Comparison of ENCODE assay signal across 9 cellular contexts in genomic region chrX:38817004-38817703, GRCh38. TPM values are rescaled to one million over a fixed set of nuclear protein-coding genes. Genes with fewer than 3 reads are reported as not detected.
DNase-seq lines count a peak whose midpoint lies in the region; ATAC-seq, FAIRE-seq and TF ChIP-seq lines count a peak whose summit lies in the region.
"Had no signal": no experiment of that assay in that cellular context is flagged by ENCODE, and none has a peak within 500 bp of the region (broad histone marks: within the 10 kb centered on the region; RNA-seq: fewer than 3 reads in every experiment).

No MANE protein-coding gene starts in this region.

- TF ChIP-seq CTCF in DOHH2 (IDR thresholded peaks at IDR 0.05; ENCODE audit: low read depth, low read length, poor library complexity, severe bottlenecking), result no peak
- TF ChIP-seq CTCF in NB4 (IDR thresholded peaks at IDR 0.05; ENCODE audit: low read depth, low read length), result no peak
- TF ChIP-seq CTCF in pancreas (IDR thresholded peaks at IDR 0.05), result no peak
- TF ChIP-seq CTCF in D721Med (IDR thresholded peaks at IDR 0.05; ENCODE audit: insufficient read depth, missing control alignments), result no peak

- no peaks in the 10 kb centered on the region for H3F3A ChIP-seq in DOHH2 (ENCODE audit: control insufficient read depth, insufficient read depth)

- H3K36me3 ChIP-seq in DOHH2 (ENCODE audit: control insufficient read depth, low read length) (no peaks in the 10 kb centered on the region), pancreas (no peaks in the 10 kb centered on the region)
- H3K36me3 ChIP-seq: HAP-1 had no signal

- intact Hi-C loops in pancreas (cut with DNase I), result no loop called here

- H3K27ac ChIP-seq in DOHH2 (ENCODE audit: low read depth, low read length) (no peak overlapping the region), pancreas (peak overlapping the region in 2 of 4 donors; percentile 30 to 46)

- no peak for TF ChIP-seq POLR2A in NB4 (IDR thresholded peaks at IDR 0.05; ENCODE audit: extremely low read depth, insufficient read length)

- peak; percentile 47 to 82 (median 82) for ATAC-seq in pancreas

- peaks cover 14% of the 10 kb centered on the region for H3K4me1 ChIP-seq in DOHH2 (ENCODE audit: control insufficient read depth, low read length)
- H3K4me1 ChIP-seq in pancreas, result peaks cover 0 to 18% (median 0%) of the 10 kb centered on the region in 3 donors

- H3K4me3 ChIP-seq in DOHH2 (ENCODE audit: low read length) (peak overlapping the region; percentile 27), NB4 (ENCODE audit: low read depth, low read length) (no peak overlapping the region), pancreas (no peak overlapping the region)
- H3K4me3 ChIP-seq: HAP-1 had no signal

- FAIRE-seq in pancreas (lab: Jason Lieb, UNC) (no peak), D721Med (lab: Jason Lieb, UNC) (no peak)

- no peaks in the 10 kb centered on the region for H3K79me2 ChIP-seq in DOHH2 (ENCODE audit: control insufficient read depth, low read length)

- 7 to 27% methylated on average over 2 of the region's 2 CpGs for WGBS in pancreas, 2 donors

- no peak overlapping the region for H3K4me2 ChIP-seq in DOHH2 (ENCODE audit: low read length)

- H3K9me2 ChIP-seq in DOHH2 (replicated peaks; ENCODE audit: control insufficient read depth, low read length), result no peaks in the 10 kb centered on the region

- DNase-seq in NB4 (ENCODE audit: low read depth) (peak; percentile 71), fibroblast of gingiva (ENCODE audit: low read depth) (peak; percentile 29), pancreas (peak in 4 of 6 donors; percentile 20 to 50 (median 27)), T1000 (lab: John Stamatoyannopoulos, UW) (no peak), NCI-H226 (no peak), NOMO-1 treated with dmso at 0.1 percent for 144 hours (lab: John Stamatoyannopoulos, UW; ENCODE audit: unreplicated experiment) (no peak), D721Med (ENCODE audit: insufficient read length, low spot score) (no peak)

- no peaks in the 10 kb centered on the region for H4K20me1 ChIP-seq in DOHH2 (ENCODE audit: control insufficient read depth, insufficient read depth, low read depth, low read length)

- H3K9me3 ChIP-seq in DOHH2 (ENCODE audit: control insufficient read depth, insufficient read depth, low read length) (0 out of 2 replicates have a peak, but pooled peaks cover 6% of the 10 kb centered on the region), pancreas (no peaks in the 10 kb centered on the region)
- H3K9me3 ChIP-seq: HAP-1 had no signal

- H3K27me3 ChIP-seq in DOHH2 (ENCODE audit: control insufficient read depth, low read length), result no peaks in the 10 kb centered on the region
- H3K27me3 ChIP-seq in pancreas, result no peaks in the 10 kb centered on the region

RNA-seq across cellular contexts. Expression of gene MID1IP1, which starts 15.9 kb away (rescaled TPM):
- 100 to 1,000 TPM in 1 of 6 donors, 10 to 100 TPM in 5; 28.4 to 123 (median 42.3) TPM for total RNA-seq in pancreas
- 10 to 100 TPM; 34.6 to 37.9 TPM for polyA plus RNA-seq in pancreas

Comparison
In these comparisons a context has a peak if more than half of its experiments do, and no peak if none do; other contexts are left out.
1. DNase-seq: peak in NB4 (single experiment), fibroblast of gingiva (single experiment) and pancreas (4 of 6); none in T1000 (single experiment), NCI-H226 (single experiment), NOMO-1 treated with dmso at 0.1 percent for 144 hours (single experiment) and D721Med (single experiment).